In genomic region chr1:234875953-234876814, GRCh38 we compare ENCODE assay signal across 1 cellular context.
TF ChIP-seq lines count a peak whose summit lies in the region.

No MANE protein-coding gene starts in this region.

TF ChIP-seq in IMR-90, 13 proteins besides CTCF, POLR2A, EP300 and RAD21 (continued from another document):
- TF ChIP-seq ELK1 (IDR thresholded peaks at IDR 0.05; ENCODE audit: borderline replicate concordance, low read depth, low read length) (no peak), BHLHE40 (IDR thresholded peaks at IDR 0.05; ENCODE audit: low read depth, low read length) (no peak)
